ENCODE assay signal across 28 cellular contexts in genomic region chr2:64421199-64421598, GRCh38.
"Had no signal": no experiment of that assay in that cellular context is flagged by ENCODE, and none has a peak within 500 bp of the region (broad histone marks: within the 10 kb centered on the region; RNA-seq: fewer than 3 reads in every experiment).

No MANE protein-coding gene starts in this region.

- H3K36me3 Mint-ChIP-seq: mesothelial cell of epicardium; naive B cell; natural killer cell; neural progenitor cell; stimulated activated naive B cell treated with anti-CD40 and anti-IgM and Interleukin-4, amounts not matched to agents 10 μg/mL and 1 μg/mL and 100 μg/mL, for 72 hours had no signal

- H3K9me3 ChIP-seq: left ventricle myocardium inferior, neutrophil, stomach, testis, thyroid gland, transverse colon, upper lobe of left lung, vagina had no signal

- H3K27me3 ChIP-seq: hepatocyte, neural progenitor cell, neutrophil, stomach, testis, thyroid gland, transverse colon, upper lobe of left lung, vagina had no signal

- H3K27ac ChIP-seq: hepatocyte, neural progenitor cell, neutrophil, stomach, testis, thyroid gland, transverse colon, upper lobe of left lung, vagina had no signal

- DNase-seq: islet precursor cell; left ventricle myocardium inferior; mesendoderm; naive B cell; natural killer cell; nephron progenitor cell; occipital lobe; retina; right cardiac atrium; small intestine; stimulated activated CD4-positive, alpha-beta T cell treated with anti-CD3 and anti-CD28 coated beads, Interleukin-1b, Interleukin-23, amount 100 ng/mL, for 48 hours; stimulated activated CD4-positive, alpha-beta T cell treated with anti-CD3 and anti-CD28 coated beads, Interleukin-2, amount 100 ng/mL, for 48 hours; stimulated activated CD4-positive, alpha-beta T cell treated with anti-CD3 and anti-CD28 coated beads, Interleukin-4, amount 100 ng/mL, for 4 hours; stimulated activated naive B cell treated with anti-CD40 and anti-IgM and Interleukin-4, amounts not matched to agents 10 μg/mL and 1 μg/mL and 100 μg/mL, for 72 hours; stimulated activated naive CD8-positive, alpha-beta T cell treated with anti-CD3 and anti-CD28 coated beads, Interleukin-15, Interleukin-2, amounts not matched to agents 100 U/mL and 50 U/mL, for 24 hours; stomach; testis; thyroid gland; transverse colon; upper lobe of left lung had no signal

- H3K9me3 Mint-ChIP-seq: mesothelial cell of epicardium; naive B cell; natural killer cell; nephron progenitor cell; neural progenitor cell; stimulated activated naive B cell treated with anti-CD40 and anti-IgM and Interleukin-4, amounts not matched to agents 10 μg/mL and 1 μg/mL and 100 μg/mL, for 72 hours had no signal

- H3K27me3 Mint-ChIP-seq: naive B cell, progenitor cell of endocrine pancreas had no signal

- H3K4me1 ChIP-seq: left ventricle myocardium inferior, testis, vagina had no signal

- H3K4me3 ChIP-seq: hepatocyte, left ventricle myocardium inferior, lung, neural progenitor cell, stomach, testis, thyroid gland, transverse colon, upper lobe of left lung, vagina had no signal

- H3K4me3 Mint-ChIP-seq: mesothelial cell of epicardium; naive B cell; natural killer cell; nephron progenitor cell; neural progenitor cell; stimulated activated naive B cell treated with anti-CD40 and anti-IgM and Interleukin-4, amounts not matched to agents 10 μg/mL and 1 μg/mL and 100 μg/mL, for 72 hours had no signal

- H3K36me3 ChIP-seq: left ventricle myocardium inferior, neural progenitor cell, neutrophil, stomach, thyroid gland, transverse colon, upper lobe of left lung, vagina had no signal

- ATAC-seq: natural killer cell; right cardiac atrium; sciatic nerve; stimulated activated naive B cell treated with anti-CD40 and anti-IgM and Interleukin-4, amounts not matched to agents 10 μg/mL and 1 μg/mL and 100 μg/mL, for 72 hours; stimulated activated naive CD8-positive, alpha-beta T cell treated with anti-CD3 and anti-CD28 coated beads, Interleukin-15, Interleukin-2, amounts not matched to agents 100 U/mL and 50 U/mL, for 24 hours had no signal

- H3K27ac Mint-ChIP-seq: mesothelial cell of epicardium; naive B cell; natural killer cell; nephron progenitor cell; neural progenitor cell; progenitor cell of endocrine pancreas; stimulated activated naive B cell treated with anti-CD40 and anti-IgM and Interleukin-4, amounts not matched to agents 10 μg/mL and 1 μg/mL and 100 μg/mL, for 72 hours had no signal

- H3K4me1 Mint-ChIP-seq: natural killer cell had no signal
